ENCODE assay signal across 23 cellular contexts in genomic region chr10:103775786-103776185, GRCh38.
DNase-seq lines count a peak whose midpoint lies in the region; ATAC-seq and TF ChIP-seq lines count a peak whose summit lies in the region.
"Had no signal": no experiment of that assay in that cellular context is flagged by ENCODE, and none has a peak within 500 bp of the region (broad histone marks: within the 10 kb centered on the region; RNA-seq: fewer than 3 reads in every experiment).

No MANE protein-coding gene starts in this region.

- H3K4me1 ChIP-seq in endodermal cell (ENCODE audit: control insufficient read depth, insufficient read depth, low read length): peaks cover 3% of the 10 kb centered on the region

- H3K9me3 Mint-ChIP-seq in endodermal cell: no peaks in the 10 kb centered on the region
- H3K9me3 Mint-ChIP-seq in stimulated activated memory B cell treated with anti-CD40 and anti-IgM and Interleukin-4, amounts not matched to agents 10 μg/mL and 1 μg/mL and 100 μg/mL, for 72 hours: no peaks in the 10 kb centered on the region
- H3K9me3 Mint-ChIP-seq: CD4-positive, alpha-beta T cell had no signal

- H3K4me3 ChIP-seq in endodermal cell (ENCODE audit: low read length): no peak overlapping the region
- H3K4me3 ChIP-seq: BLaER1 treated with 17β-estradiol and CSF1 and Interleukin-3, amounts not matched to agents 10 nM and 100 nM had no signal

- H3K27me3 Mint-ChIP-seq in endodermal cell (ENCODE audit: insufficient read depth): no peaks in the 10 kb centered on the region
- H3K27me3 Mint-ChIP-seq in stimulated activated memory B cell treated with anti-CD40 and anti-IgM and Interleukin-4, amounts not matched to agents 10 μg/mL and 1 μg/mL and 100 μg/mL, for 72 hours: peaks cover 52% of the 10 kb centered on the region

- peaks cover 28% of the 10 kb centered on the region for H3K4me1 Mint-ChIP-seq in endodermal cell
- peaks cover 34% of the 10 kb centered on the region for H3K4me1 Mint-ChIP-seq in stimulated activated memory B cell treated with anti-CD40 and anti-IgM and Interleukin-4, amounts not matched to agents 10 μg/mL and 1 μg/mL and 100 μg/mL, for 72 hours

- H3K27ac ChIP-seq in endodermal cell (ENCODE audit: low read depth, low read length): no peak overlapping the region

- H3K27ac Mint-ChIP-seq in endodermal cell: no peak overlapping the region
- peak overlapping the region; percentile 33 for H3K27ac Mint-ChIP-seq in stimulated activated memory B cell treated with anti-CD40 and anti-IgM and Interleukin-4, amounts not matched to agents 10 μg/mL and 1 μg/mL and 100 μg/mL, for 72 hours
- H3K27ac Mint-ChIP-seq: CD4-positive, alpha-beta T cell; T-helper 1 cell treated with Interleukin-12 subunit alpha and Interleukin-12 subunit beta and Interleukin-4 antibody, amounts not matched to agents 30 μg/mL and 1 μg/mL, for 36 hours had no signal

- H3K36me3 Mint-ChIP-seq in endodermal cell (ENCODE audit: low read depth): peaks cover under 1% of the 10 kb centered on the region
- no peaks in the 10 kb centered on the region for H3K36me3 Mint-ChIP-seq in stimulated activated memory B cell treated with anti-CD40 and anti-IgM and Interleukin-4, amounts not matched to agents 10 μg/mL and 1 μg/mL and 100 μg/mL, for 72 hours

- H3K4me3 Mint-ChIP-seq in endodermal cell: no peak overlapping the region
- no peak overlapping the region for H3K4me3 Mint-ChIP-seq in stimulated activated memory B cell treated with anti-CD40 and anti-IgM and Interleukin-4, amounts not matched to agents 10 μg/mL and 1 μg/mL and 100 μg/mL, for 72 hours
- H3K4me3 Mint-ChIP-seq: CD4-positive, alpha-beta T cell; T-helper 1 cell treated with Interleukin-12 subunit alpha and Interleukin-12 subunit beta and Interleukin-4 antibody, amounts not matched to agents 30 μg/mL and 1 μg/mL, for 36 hours had no signal

- TF ChIP-seq CTCF in endodermal cell (conservative IDR thresholded peaks at IDR 0.05): peak; percentile 28

- no peaks in the 10 kb centered on the region for H3K36me3 ChIP-seq in endodermal cell (ENCODE audit: control insufficient read depth, insufficient read depth, low read length)

- DNase-seq in NCI-H82 (lab: John Stamatoyannopoulos, UW) (peak; percentile 40), NCI-H82 treated with DMSO at 0.1 percent for 48 hours (lab: John Stamatoyannopoulos, UW; ENCODE audit: unreplicated experiment) (no peak), NCI-H1694 treated with DMSO at 0.1 percent for 48 hours (lab: John Stamatoyannopoulos, UW) (peak; percentile 24), endodermal cell (no peak)
- DNase-seq: CD4-positive, alpha-beta T cell; DMS79; EL; GF-D8; HCEC 1CT; Kasumi-1; NCI-H1092 treated with DMSO at 0.1 percent for 48 hours; NCI-H1436; NCI-H1930; NCI-H345; NCI-H526; RPMI8226; SHP77; SW 1271 had no signal

- ATAC-seq in stimulated activated memory B cell treated with anti-CD40 and anti-IgM and Interleukin-4, amounts not matched to agents 10 μg/mL and 1 μg/mL and 100 μg/mL, for 72 hours: no peak
- ATAC-seq in HG03139 (IDR thresholded peaks at IDR 0.05; ENCODE audit: unreplicated experiment): no peak
- ATAC-seq in HG03097 (IDR thresholded peaks at IDR 0.05; ENCODE audit: low FRiP score, unreplicated experiment): no peak

- no peak overlapping the region for H3K9ac ChIP-seq in endodermal cell (ENCODE audit: extremely low read depth, low read length, poor library complexity, severe bottlenecking)

- WGBS in endodermal cell (ENCODE audit: insufficient coverage in 1 of 2, insufficient read length in 1 of 2), 2 experiments: 92 to 100% methylated on average over 3 to 5 of the region's 5 CpGs

- H3K9me3 ChIP-seq in endodermal cell (ENCODE audit: control insufficient read depth, low read length): no peaks in the 10 kb centered on the region

- no peaks in the 10 kb centered on the region for H3K27me3 ChIP-seq in endodermal cell (ENCODE audit: control insufficient read depth, insufficient read depth, low read length, poor library complexity, severe bottlenecking)
- H3K27me3 ChIP-seq: BLaER1 treated with 17β-estradiol and CSF1 and Interleukin-3, amounts not matched to agents 10 nM and 100 nM had no signal

Comparison
In these comparisons a context has a peak if more than half of its experiments do, and no peak if none do; other contexts are left out.
1. DNase-seq: peak in NCI-H82 (single experiment) and NCI-H1694 treated with DMSO at 0.1 percent for 48 hours (single experiment); none in NCI-H82 treated with DMSO at 0.1 percent for 48 hours (single experiment) and endodermal cell (single experiment).